In the genomic region with DNA sequence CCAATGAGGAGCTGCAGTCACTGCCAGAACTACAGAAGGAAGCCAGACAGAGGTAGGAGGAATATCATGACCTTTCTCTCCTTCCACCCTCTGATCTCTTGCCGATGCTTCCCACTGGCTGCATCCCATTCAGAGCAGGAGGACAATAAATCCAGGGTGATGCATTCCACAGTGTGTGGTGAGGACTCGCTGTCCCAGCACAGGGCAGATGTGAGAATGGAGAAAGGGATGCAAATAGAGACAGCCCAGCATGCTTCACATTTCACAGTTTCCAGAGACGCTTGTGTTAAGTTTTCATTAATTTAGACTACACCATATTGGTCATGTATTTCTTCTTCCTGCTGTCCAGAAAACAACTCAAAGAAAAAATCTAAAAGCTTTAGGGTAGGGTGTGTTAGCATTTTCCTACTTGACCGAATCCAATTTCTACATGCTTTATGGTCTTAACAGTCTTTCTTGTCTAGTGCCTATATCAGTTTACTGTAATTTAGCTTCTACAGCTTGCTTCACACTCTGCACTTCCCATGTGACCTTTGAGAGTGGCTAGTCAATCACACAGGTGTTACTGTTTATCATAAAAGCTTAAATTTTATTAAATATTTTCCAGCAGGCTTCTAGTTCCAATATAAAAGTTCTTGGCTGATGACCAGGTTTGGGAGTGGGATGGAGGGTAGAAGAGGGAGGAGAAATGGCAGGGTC, we compare ENCODE assay signal across 2 cellular contexts.
TF ChIP-seq lines count a peak whose summit lies in the region.

No MANE protein-coding gene starts in this region.

TF ChIP-seq in GM23338, 12 proteins besides CTCF, POLR2A, EP300 and RAD21 (continued from another document and continues in another):
- no peak for TF ChIP-seq CREB1 (CRISPR knock-in tag; IDR thresholded peaks at IDR 0.05; ENCODE audit: low read depth)
- no peak for TF ChIP-seq POLR2AphosphoS5 (IDR thresholded peaks at IDR 0.05; ENCODE audit: low read depth)
- TF ChIP-seq, protein P1, sequence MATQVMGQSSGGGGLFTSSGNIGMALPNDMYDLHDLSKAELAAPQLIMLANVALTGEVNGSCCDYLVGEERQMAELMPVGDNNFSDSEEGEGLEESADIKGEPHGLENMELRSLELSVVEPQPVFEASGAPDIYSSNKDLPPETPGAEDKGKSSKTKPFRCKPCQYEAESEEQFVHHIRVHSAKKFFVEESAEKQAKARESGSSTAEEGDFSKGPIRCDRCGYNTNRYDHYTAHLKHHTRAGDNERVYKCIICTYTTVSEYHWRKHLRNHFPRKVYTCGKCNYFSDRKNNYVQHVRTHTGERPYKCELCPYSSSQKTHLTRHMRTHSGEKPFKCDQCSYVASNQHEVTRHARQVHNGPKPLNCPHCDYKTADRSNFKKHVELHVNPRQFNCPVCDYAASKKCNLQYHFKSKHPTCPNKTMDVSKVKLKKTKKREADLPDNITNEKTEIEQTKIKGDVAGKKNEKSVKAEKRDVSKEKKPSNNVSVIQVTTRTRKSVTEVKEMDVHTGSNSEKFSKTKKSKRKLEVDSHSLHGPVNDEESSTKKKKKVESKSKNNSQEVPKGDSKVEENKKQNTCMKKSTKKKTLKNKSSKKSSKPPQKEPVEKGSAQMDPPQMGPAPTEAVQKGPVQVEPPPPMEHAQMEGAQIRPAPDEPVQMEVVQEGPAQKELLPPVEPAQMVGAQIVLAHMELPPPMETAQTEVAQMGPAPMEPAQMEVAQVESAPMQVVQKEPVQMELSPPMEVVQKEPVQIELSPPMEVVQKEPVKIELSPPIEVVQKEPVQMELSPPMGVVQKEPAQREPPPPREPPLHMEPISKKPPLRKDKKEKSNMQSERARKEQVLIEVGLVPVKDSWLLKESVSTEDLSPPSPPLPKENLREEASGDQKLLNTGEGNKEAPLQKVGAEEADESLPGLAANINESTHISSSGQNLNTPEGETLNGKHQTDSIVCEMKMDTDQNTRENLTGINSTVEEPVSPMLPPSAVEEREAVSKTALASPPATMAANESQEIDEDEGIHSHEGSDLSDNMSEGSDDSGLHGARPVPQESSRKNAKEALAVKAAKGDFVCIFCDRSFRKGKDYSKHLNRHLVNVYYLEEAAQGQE (IDR thresholded peaks at IDR 0.05; ENCODE audit: unreplicated experiment): no peak
- no peak for TF ChIP-seq NANOG (IDR thresholded peaks at IDR 0.05; ENCODE audit: borderline replicate concordance)
- TF ChIP-seq, protein P2, sequence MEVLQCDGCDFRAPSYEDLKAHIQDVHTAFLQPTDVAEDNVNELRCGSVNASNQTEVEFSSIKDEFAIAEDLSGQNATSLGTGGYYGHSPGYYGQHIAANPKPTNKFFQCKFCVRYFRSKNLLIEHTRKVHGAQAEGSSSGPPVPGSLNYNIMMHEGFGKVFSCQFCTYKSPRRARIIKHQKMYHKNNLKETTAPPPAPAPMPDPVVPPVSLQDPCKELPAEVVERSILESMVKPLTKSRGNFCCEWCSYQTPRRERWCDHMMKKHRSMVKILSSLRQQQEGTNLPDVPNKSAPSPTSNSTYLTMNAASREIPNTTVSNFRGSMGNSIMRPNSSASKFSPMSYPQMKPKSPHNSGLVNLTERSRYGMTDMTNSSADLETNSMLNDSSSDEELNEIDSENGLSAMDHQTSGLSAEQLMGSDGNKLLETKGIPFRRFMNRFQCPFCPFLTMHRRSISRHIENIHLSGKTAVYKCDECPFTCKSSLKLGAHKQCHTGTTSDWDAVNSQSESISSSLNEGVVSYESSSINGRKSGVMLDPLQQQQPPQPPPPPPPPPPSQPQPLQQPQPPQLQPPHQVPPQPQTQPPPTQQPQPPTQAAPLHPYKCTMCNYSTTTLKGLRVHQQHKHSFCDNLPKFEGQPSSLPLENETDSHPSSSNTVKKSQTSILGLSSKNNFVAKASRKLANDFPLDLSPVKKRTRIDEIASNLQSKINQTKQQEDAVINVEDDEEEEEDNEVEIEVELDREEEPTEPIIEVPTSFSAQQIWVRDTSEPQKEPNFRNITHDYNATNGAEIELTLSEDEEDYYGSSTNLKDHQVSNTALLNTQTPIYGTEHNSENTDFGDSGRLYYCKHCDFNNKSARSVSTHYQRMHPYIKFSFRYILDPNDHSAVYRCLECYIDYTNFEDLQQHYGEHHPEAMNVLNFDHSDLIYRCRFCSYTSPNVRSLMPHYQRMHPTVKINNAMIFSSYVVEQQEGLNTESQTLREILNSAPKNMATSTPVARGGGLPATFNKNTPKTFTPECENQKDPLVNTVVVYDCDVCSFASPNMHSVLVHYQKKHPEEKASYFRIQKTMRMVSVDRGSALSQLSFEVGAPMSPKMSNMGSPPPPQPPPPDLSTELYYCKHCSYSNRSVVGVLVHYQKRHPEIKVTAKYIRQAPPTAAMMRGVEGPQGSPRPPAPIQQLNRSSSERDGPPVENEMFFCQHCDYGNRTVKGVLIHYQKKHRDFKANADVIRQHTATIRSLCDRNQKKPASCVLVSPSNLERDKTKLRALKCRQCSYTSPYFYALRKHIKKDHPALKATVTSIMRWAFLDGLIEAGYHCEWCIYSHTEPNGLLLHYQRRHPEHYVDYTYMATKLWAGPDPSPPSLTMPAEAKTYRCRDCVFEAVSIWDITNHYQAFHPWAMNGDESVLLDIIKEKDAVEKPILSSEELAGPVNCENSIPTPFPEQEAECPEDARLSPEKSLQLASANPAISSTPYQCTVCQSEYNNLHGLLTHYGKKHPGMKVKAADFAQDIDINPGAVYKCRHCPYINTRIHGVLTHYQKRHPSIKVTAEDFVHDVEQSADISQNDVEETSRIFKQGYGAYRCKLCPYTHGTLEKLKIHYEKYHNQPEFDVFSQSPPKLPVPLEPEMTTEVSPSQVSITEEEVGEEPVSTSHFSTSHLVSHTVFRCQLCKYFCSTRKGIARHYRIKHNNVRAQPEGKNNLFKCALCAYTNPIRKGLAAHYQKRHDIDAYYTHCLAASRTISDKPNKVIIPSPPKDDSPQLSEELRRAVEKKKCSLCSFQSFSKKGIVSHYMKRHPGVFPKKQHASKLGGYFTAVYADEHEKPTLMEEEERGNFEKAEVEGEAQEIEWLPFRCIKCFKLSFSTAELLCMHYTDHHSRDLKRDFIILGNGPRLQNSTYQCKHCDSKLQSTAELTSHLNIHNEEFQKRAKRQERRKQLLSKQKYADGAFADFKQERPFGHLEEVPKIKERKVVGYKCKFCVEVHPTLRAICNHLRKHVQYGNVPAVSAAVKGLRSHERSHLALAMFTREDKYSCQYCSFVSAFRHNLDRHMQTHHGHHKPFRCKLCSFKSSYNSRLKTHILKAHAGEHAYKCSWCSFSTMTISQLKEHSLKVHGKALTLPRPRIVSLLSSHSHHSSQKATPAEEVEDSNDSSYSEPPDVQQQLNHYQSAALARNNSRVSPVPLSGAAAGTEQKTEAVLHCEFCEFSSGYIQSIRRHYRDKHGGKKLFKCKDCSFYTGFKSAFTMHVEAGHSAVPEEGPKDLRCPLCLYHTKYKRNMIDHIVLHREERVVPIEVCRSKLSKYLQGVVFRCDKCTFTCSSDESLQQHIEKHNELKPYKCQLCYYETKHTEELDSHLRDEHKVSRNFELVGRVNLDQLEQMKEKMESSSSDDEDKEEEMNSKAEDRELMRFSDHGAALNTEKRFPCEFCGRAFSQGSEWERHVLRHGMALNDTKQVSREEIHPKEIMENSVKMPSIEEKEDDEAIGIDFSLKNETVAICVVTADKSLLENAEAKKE (CRISPR knock-in tag; IDR thresholded peaks at IDR 0.05): no peak
- no peak for TF ChIP-seq ZNF331 (CRISPR knock-in tag; IDR thresholded peaks at IDR 0.05; ENCODE audit: low read depth)
- no peak for TF ChIP-seq ZNF114 (CRISPR knock-in tag; IDR thresholded peaks at IDR 0.05)
- TF ChIP-seq, protein P3, sequence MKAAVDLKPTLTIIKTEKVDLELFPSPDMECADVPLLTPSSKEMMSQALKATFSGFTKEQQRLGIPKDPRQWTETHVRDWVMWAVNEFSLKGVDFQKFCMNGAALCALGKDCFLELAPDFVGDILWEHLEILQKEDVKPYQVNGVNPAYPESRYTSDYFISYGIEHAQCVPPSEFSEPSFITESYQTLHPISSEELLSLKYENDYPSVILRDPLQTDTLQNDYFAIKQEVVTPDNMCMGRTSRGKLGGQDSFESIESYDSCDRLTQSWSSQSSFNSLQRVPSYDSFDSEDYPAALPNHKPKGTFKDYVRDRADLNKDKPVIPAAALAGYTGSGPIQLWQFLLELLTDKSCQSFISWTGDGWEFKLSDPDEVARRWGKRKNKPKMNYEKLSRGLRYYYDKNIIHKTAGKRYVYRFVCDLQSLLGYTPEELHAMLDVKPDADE (IDR thresholded peaks at IDR 0.05): no peak

TF ChIP-seq in GM12878, 131 proteins besides CTCF, POLR2A, EP300 and RAD21 (continued from another document):
- TF ChIP-seq, protein P4, sequence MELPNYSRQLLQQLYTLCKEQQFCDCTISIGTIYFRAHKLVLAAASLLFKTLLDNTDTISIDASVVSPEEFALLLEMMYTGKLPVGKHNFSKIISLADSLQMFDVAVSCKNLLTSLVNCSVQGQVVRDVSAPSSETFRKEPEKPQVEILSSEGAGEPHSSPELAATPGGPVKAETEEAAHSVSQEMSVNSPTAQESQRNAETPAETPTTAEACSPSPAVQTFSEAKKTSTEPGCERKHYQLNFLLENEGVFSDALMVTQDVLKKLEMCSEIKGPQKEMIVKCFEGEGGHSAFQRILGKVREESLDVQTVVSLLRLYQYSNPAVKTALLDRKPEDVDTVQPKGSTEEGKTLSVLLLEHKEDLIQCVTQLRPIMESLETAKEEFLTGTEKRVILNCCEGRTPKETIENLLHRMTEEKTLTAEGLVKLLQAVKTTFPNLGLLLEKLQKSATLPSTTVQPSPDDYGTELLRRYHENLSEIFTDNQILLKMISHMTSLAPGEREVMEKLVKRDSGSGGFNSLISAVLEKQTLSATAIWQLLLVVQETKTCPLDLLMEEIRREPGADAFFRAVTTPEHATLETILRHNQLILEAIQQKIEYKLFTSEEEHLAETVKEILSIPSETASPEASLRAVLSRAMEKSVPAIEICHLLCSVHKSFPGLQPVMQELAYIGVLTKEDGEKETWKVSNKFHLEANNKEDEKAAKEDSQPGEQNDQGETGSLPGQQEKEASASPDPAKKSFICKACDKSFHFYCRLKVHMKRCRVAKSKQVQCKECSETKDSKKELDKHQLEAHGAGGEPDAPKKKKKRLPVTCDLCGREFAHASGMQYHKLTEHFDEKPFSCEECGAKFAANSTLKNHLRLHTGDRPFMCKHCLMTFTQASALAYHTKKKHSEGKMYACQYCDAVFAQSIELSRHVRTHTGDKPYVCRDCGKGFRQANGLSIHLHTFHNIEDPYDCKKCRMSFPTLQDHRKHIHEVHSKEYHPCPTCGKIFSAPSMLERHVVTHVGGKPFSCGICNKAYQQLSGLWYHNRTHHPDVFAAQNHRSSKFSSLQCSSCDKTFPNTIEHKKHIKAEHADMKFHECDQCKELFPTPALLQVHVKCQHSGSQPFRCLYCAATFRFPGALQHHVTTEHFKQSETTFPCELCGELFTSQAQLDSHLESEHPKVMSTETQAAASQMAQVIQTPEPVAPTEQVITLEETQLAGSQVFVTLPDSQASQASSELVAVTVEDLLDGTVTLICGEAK (IDR thresholded peaks at IDR 0.05; ENCODE audit: borderline replicate concordance): no peak
- TF ChIP-seq ETV6 (conservative IDR thresholded peaks at IDR 0.05 in 1 of 2, IDR thresholded peaks at IDR 0.05 in 1 of 2; ENCODE audit: borderline replicate concordance in 1 of 2, low read depth in 1 of 2): no peak
- TF ChIP-seq ZZZ3 (IDR thresholded peaks at IDR 0.05; ENCODE audit: control insufficient read depth, insufficient read length, low read depth): no peak
- TF ChIP-seq MYC (IDR thresholded peaks at IDR 0.05; ENCODE audit: insufficient read depth, insufficient read length, insufficient replicate concordance, low read length, severe bottlenecking): no peak
- no peak for TF ChIP-seq STAT3 (IDR thresholded peaks at IDR 0.05; ENCODE audit: low read depth, low read length)
- TF ChIP-seq BRCA1 (IDR thresholded peaks at IDR 0.05; ENCODE audit: low read depth, low read length): no peak
- TF ChIP-seq RAD51 (IDR thresholded peaks at IDR 0.05): no peak
- no peak for TF ChIP-seq ZNF274 (IDR thresholded peaks at IDR 0.05; ENCODE audit: insufficient read depth, insufficient read length)
